11 cellular contexts compared by ENCODE assay signal in the genomic region with DNA sequence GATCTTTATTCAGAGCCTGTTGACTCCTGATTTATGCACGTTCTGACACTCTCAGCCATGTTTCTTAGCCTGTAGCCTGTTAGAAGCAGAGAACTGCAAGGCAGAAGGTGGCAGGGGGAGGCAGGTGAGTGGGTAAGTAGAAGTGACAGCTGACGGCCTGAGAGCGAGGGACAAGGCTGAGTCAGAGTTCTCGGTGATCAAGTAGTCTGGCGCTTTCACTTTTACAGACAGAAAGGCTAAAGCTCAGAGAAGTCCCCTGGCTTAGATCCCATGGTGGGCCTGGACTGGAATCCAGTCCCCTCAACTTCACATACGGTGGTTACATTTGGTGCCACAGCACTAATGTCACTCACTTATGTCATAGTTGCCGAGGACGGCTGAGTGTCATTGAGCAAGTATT.
DNase-seq lines count a peak whose midpoint lies in the region; ATAC-seq and TF ChIP-seq lines count a peak whose summit lies in the region.
"Had no signal": no experiment of that assay in that cellular context is flagged by ENCODE, and none has a peak within 500 bp of the region (broad histone marks: within the 10 kb centered on the region; RNA-seq: fewer than 3 reads in every experiment).

No MANE protein-coding gene starts in this region.

- ATAC-seq in Panc1 = peak; percentile 49
- ATAC-seq in esophagus mucosa = no peak
- no peak for ATAC-seq in foreskin keratinocyte
- ATAC-seq in HG02588 (IDR thresholded peaks at IDR 0.05; ENCODE audit: unreplicated experiment) = no peak

- no peak overlapping the region for H2AFZ ChIP-seq in osteoblast (ENCODE audit: low read length)

- H3K4me2 ChIP-seq in osteoblast (ENCODE audit: insufficient read depth, low read length) = peak overlapping the region; percentile 58

- DNase-seq in A172 (ENCODE audit: low spot score) (peak; percentile 60), Panc1 (ENCODE audit: low read depth, low spot score) (no peak), fibroblast of mammary gland (ENCODE audit: low read depth) (no peak), osteoblast (ENCODE audit: insufficient read length, low spot score, missing footprints) (no peak), HK-2 (ENCODE audit: unreplicated experiment) (no peak), foreskin keratinocyte (no peak)
- DNase-seq: body of pancreas, NCI-H146 had no signal

- CTCF ChIA-PET in Panc1 (lab: Charles Lee) = interaction anchor here (1.6 kb wide), 1 partner anchor 9 kb away, joined by 5 read pairs; no protein-coding TSS in a partner anchor

- no peaks in the 10 kb centered on the region for H3K27me3 ChIP-seq in Panc1 (ENCODE audit: control insufficient read depth, insufficient read depth, low read length)
- H3K27me3 ChIP-seq in osteoblast (ENCODE audit: insufficient read depth, low read length) = no peaks in the 10 kb centered on the region
- no peaks in the 10 kb centered on the region for H3K27me3 ChIP-seq in foreskin keratinocyte
- H3K27me3 ChIP-seq: body of pancreas had no signal

- TF ChIP-seq CTCF in Panc1 (IDR thresholded peaks at IDR 0.05) = no peak
- TF ChIP-seq CTCF in fibroblast of mammary gland (conservative IDR thresholded peaks at IDR 0.05; ENCODE audit: control insufficient read depth, insufficient read depth, low read depth, low read length) = no peak
- no peak for TF ChIP-seq CTCF in osteoblast (IDR thresholded peaks at IDR 0.05; ENCODE audit: extremely low read depth, low read depth, low read length)
- TF ChIP-seq CTCF in foreskin keratinocyte (conservative IDR thresholded peaks at IDR 0.05) = no peak

- H3K36me3 ChIP-seq in Panc1 (ENCODE audit: control insufficient read depth, insufficient read depth, low read length) = no peaks in the 10 kb centered on the region
- H3K36me3 ChIP-seq in osteoblast (ENCODE audit: insufficient read depth, low read length) = no peaks in the 10 kb centered on the region

- peak overlapping the region; percentile 20 to 41 for H3K4me3 ChIP-seq in Panc1 (ENCODE audit: low read depth in 2 of 2, low read length in 2 of 2)
- H3K4me3 ChIP-seq in fibroblast of mammary gland (ENCODE audit: control insufficient read depth, low read depth, low read length) = peak overlapping the region; percentile 9
- H3K4me3 ChIP-seq in osteoblast (ENCODE audit: insufficient read depth, low read length) = peak overlapping the region; percentile 1
- H3K4me3 ChIP-seq: body of pancreas, SK-N-MC had no signal

- intact Hi-C loops in Panc1 (cut with micrococcal nuclease; ENCODE audit: unreplicated experiment) = no loop called here

- POLR2A ChIA-PET in Panc1 (lab: Charles Lee) = no interaction called here

- BruUV-seq in Panc1 (replicated peaks; lab: Mats Ljungman, UMichigan) = no TSS peak

- peaks cover 71% of the 10 kb centered on the region for H3K4me1 ChIP-seq in Panc1 (ENCODE audit: control insufficient read depth, insufficient read depth, low read length)
- peaks cover 10% of the 10 kb centered on the region for H3K4me1 ChIP-seq in osteoblast (ENCODE audit: insufficient read depth, low read length)
- H3K4me1 ChIP-seq in foreskin keratinocyte = peaks cover 19% of the 10 kb centered on the region

- H3K79me2 ChIP-seq in osteoblast (ENCODE audit: insufficient read depth, low read length) = peaks cover 15% of the 10 kb centered on the region

- H3K27ac ChIP-seq in Panc1 (ENCODE audit: low read length) = peak overlapping the region; percentile 82
- H3K27ac ChIP-seq in osteoblast (ENCODE audit: low read depth, low read length) = no peak overlapping the region
- no peak overlapping the region for H3K27ac ChIP-seq in foreskin keratinocyte
- H3K27ac ChIP-seq: body of pancreas, SK-N-MC had no signal

- H3K9me3 ChIP-seq in Panc1 (ENCODE audit: control insufficient read depth, insufficient read depth, low read depth, low read length) (no peaks in the 10 kb centered on the region), osteoblast (ENCODE audit: low read depth, low read length) (no peaks in the 10 kb centered on the region)
- H3K9me3 ChIP-seq: body of pancreas had no signal

- H4K20me1 ChIP-seq in osteoblast (ENCODE audit: insufficient read depth, low read length) = peaks cover 21% of the 10 kb centered on the region

- in situ Hi-C loops in Panc1 (cut with HindIII; ENCODE audit: low pct_unique_long_range_greater_than_20kb, low sequenced_read_pairs) = no loop called here
